ENCODE assay signal across 11 cellular contexts in genomic region chr6:142680308-142680707, GRCh38.
DNase-seq lines count a peak whose midpoint lies in the region; ATAC-seq and TF ChIP-seq lines count a peak whose summit lies in the region.
"Had no signal": no experiment of that assay in that cellular context is flagged by ENCODE, and none has a peak within 500 bp of the region (broad histone marks: within the 10 kb centered on the region; RNA-seq: fewer than 3 reads in every experiment).

No MANE protein-coding gene starts in this region.

- intact Hi-C loops in activated naive CD4-positive, alpha-beta T cell treated with anti-CD3 and anti-CD28 coated beads for 36 hours (cut with micrococcal nuclease): loop anchor here (1.0 kb wide), 1 partner anchor 111 kb away; no protein-coding TSS in a partner anchor

- DNase-seq in activated naive CD4-positive, alpha-beta T cell treated with anti-CD3 and anti-CD28 coated beads for 36 hours: peak; percentile 71
- DNase-seq in activated naive CD4-positive, alpha-beta T cell treated with Interleukin-2 at 50 U/mL for 16 hours: no peak
- DNase-seq in activated T-cell treated with anti-CD3 and anti-CD28 coated beads, Interleukin-2, amount 50 U/mL, for 72 hours: peak; percentile 6 to 50
- peak; percentile 28 for DNase-seq in fibroblast of pulmonary artery (ENCODE audit: low read depth)
- peak; percentile 60 for DNase-seq in stromal cell of bone marrow (ENCODE audit: low read depth)
- no peak for DNase-seq in HuH-7 (ENCODE audit: low spot score)
- DNase-seq: activated CD4-positive, CD25-positive, alpha-beta regulatory T cell; erythroblast; naive B cell had no signal

- TF ChIP-seq CTCF in fibroblast of pulmonary artery (IDR thresholded peaks at IDR 0.05; ENCODE audit: low read length, missing control alignments): no peak

- ATAC-seq in activated T-cell treated with anti-CD3 and anti-CD28 coated beads, Interleukin-2, amount 50 U/mL, for 72 hours (replicated peaks in 1 of 2): peak; percentile 69 to 91
- ATAC-seq in HG03460 (IDR thresholded peaks at IDR 0.05; ENCODE audit: unreplicated experiment) (no peak), GM19395 (IDR thresholded peaks at IDR 0.05; ENCODE audit: unreplicated experiment) (no peak)

- H3K4me3 Mint-ChIP-seq in activated naive CD4-positive, alpha-beta T cell treated with anti-CD3 and anti-CD28 coated beads for 36 hours: no peak overlapping the region
- H3K4me3 Mint-ChIP-seq in activated T-cell treated with anti-CD3 and anti-CD28 coated beads, Interleukin-2, amount 50 U/mL, for 72 hours: peak overlapping the region in 1 of 2 donors; percentile 53
- H3K4me3 Mint-ChIP-seq: naive B cell had no signal

- peaks cover 4% of the 10 kb centered on the region for H3K9me3 Mint-ChIP-seq in activated naive CD4-positive, alpha-beta T cell treated with anti-CD3 and anti-CD28 coated beads for 36 hours
- H3K9me3 Mint-ChIP-seq in activated T-cell treated with anti-CD3 and anti-CD28 coated beads, Interleukin-2, amount 50 U/mL, for 72 hours: peaks cover 0 to 5% of the 10 kb centered on the region in 2 donors
- H3K9me3 Mint-ChIP-seq: naive B cell had no signal

- CTCF ChIA-PET in activated naive CD4-positive, alpha-beta T cell treated with anti-CD3 and anti-CD28 coated beads for 36 hours (lab: Charles Lee): interaction anchor here (0.6 to 2.5 kb wide), 6 partner anchors 10 to 358 kb away, joined by 3 to 11 read pairs (median 4); no protein-coding TSS in a partner anchor

- peak overlapping the region; percentile 10 for H3K27ac Mint-ChIP-seq in activated naive CD4-positive, alpha-beta T cell treated with anti-CD3 and anti-CD28 coated beads for 36 hours
- no peak overlapping the region for H3K27ac Mint-ChIP-seq in activated T-cell treated with anti-CD3 and anti-CD28 coated beads, Interleukin-2, amount 50 U/mL, for 72 hours

- peaks cover 38% of the 10 kb centered on the region for H3K4me1 Mint-ChIP-seq in activated naive CD4-positive, alpha-beta T cell treated with anti-CD3 and anti-CD28 coated beads for 36 hours (ENCODE audit: low read depth)
- peaks cover 51% of the 10 kb centered on the region for H3K4me1 Mint-ChIP-seq in activated T-cell treated with anti-CD3 and anti-CD28 coated beads, Interleukin-2, amount 50 U/mL, for 72 hours (ENCODE audit: low read depth)

- no peaks in the 10 kb centered on the region for H3K27me3 Mint-ChIP-seq in activated naive CD4-positive, alpha-beta T cell treated with anti-CD3 and anti-CD28 coated beads for 36 hours (ENCODE audit: low read depth)
- H3K27me3 Mint-ChIP-seq in activated T-cell treated with anti-CD3 and anti-CD28 coated beads, Interleukin-2, amount 50 U/mL, for 72 hours (ENCODE audit: low read depth): no peaks in the 10 kb centered on the region

- H3K36me3 Mint-ChIP-seq in activated naive CD4-positive, alpha-beta T cell treated with anti-CD3 and anti-CD28 coated beads for 36 hours (ENCODE audit: low read depth): no peaks in the 10 kb centered on the region
- peaks cover 0 to 8% of the 10 kb centered on the region in 2 donors for H3K36me3 Mint-ChIP-seq in activated T-cell treated with anti-CD3 and anti-CD28 coated beads, Interleukin-2, amount 50 U/mL, for 72 hours (ENCODE audit: insufficient read depth in 2 of 2)
- H3K36me3 Mint-ChIP-seq: naive B cell had no signal

- no peak overlapping the region for H3K4me3 ChIP-seq in fibroblast of pulmonary artery (replicated peaks; ENCODE audit: low read depth, low read length)

Comparison
In these comparisons a context has a peak if more than half of its experiments do, and no peak if none do; other contexts are left out.
1. DNase-seq: peak in activated naive CD4-positive, alpha-beta T cell treated with anti-CD3 and anti-CD28 coated beads for 36 hours (single experiment), activated T-cell treated with anti-CD3 and anti-CD28 coated beads, Interleukin-2, amount 50 U/mL, for 72 hours (2 of 2), fibroblast of pulmonary artery (single experiment) and stromal cell of bone marrow (single experiment); none in activated naive CD4-positive, alpha-beta T cell treated with Interleukin-2 at 50 U/mL for 16 hours (single experiment) and HuH-7 (single experiment).
2. ATAC-seq: peak in activated T-cell treated with anti-CD3 and anti-CD28 coated beads, Interleukin-2, amount 50 U/mL, for 72 hours (2 of 2); none in HG03460 (single experiment) and GM19395 (single experiment).